In genomic region chr11:95487391-95487790, GRCh38 we compare ENCODE assay signal across 9 cellular contexts.
A peak's percentile ranks its signal among the peaks of the same experiment; 100 is the strongest.
DNase-seq lines count a peak whose midpoint lies in the region; ATAC-seq and TF ChIP-seq lines count a peak whose summit lies in the region.
"Had no signal": no experiment of that assay in that cellular context is flagged by ENCODE, and none has a peak within 500 bp of the region (broad histone marks: within the 10 kb centered on the region; RNA-seq: fewer than 3 reads in every experiment).

No MANE protein-coding gene starts in this region.

- H3K4me3 Mint-ChIP-seq in activated naive CD4-positive, alpha-beta T cell treated with anti-CD3 and anti-CD28 coated beads, Interleukin-2, amount 10 ng/mL, durations not matched to agents 7 days and 5 days: no peak overlapping the region
- H3K4me3 Mint-ChIP-seq in neural progenitor cell: no peak overlapping the region
- H3K4me3 Mint-ChIP-seq in T-cell: no peak overlapping the region
- no peak overlapping the region for H3K4me3 Mint-ChIP-seq in activated T-helper 2 cell treated with anti-CD3 and anti-CD28 coated beads, Interferon-gamma antibody, Interleukin-2, Interleukin-4, amounts not matched to agents 10 μg/mL and 5 μg/mL and 100 μg/mL, durations not matched to agents 14 hours and 24 hours and 36 hours (ENCODE audit: low read depth)

- H3K9me3 Mint-ChIP-seq in activated naive CD4-positive, alpha-beta T cell treated with anti-CD3 and anti-CD28 coated beads, Interleukin-2, amount 50 U/mL, for 72 hours: peaks cover 0 to 25% of the 10 kb centered on the region in 2 donors
- H3K9me3 Mint-ChIP-seq in activated naive CD4-positive, alpha-beta T cell treated with anti-CD3 and anti-CD28 coated beads, Interleukin-2, amount 10 ng/mL, durations not matched to agents 7 days and 5 days: peaks cover 9% of the 10 kb centered on the region
- H3K9me3 Mint-ChIP-seq in neural progenitor cell (peaks cover 21% of the 10 kb centered on the region), T-cell (peaks cover 4 to 13% (median 6%) of the 10 kb centered on the region in 3 donors)
- H3K9me3 Mint-ChIP-seq in activated T-helper 2 cell treated with anti-CD3 and anti-CD28 coated beads, Interferon-gamma antibody, Interleukin-2, Interleukin-4, amounts not matched to agents 10 μg/mL and 5 μg/mL and 100 μg/mL, durations not matched to agents 14 hours and 24 hours and 36 hours: peaks cover 5% of the 10 kb centered on the region

- CTCF ChIA-PET in activated naive CD4-positive, alpha-beta T cell treated with anti-CD3 and anti-CD28 coated beads, Interleukin-2, amount 10 ng/mL, durations not matched to agents 7 days and 5 days (lab: Charles Lee): no interaction called here
- CTCF ChIA-PET in T-cell (lab: Charles Lee): interaction anchor here in 1 of 2 donors (0.6 kb wide), 1 partner anchor 255 kb away, joined by 3 read pairs; no protein-coding TSS in a partner anchor

- ATAC-seq in activated naive CD4-positive, alpha-beta T cell treated with anti-CD3 and anti-CD28 coated beads, Interleukin-2, amount 50 U/mL, for 72 hours: peak; percentile 80 to 100
- ATAC-seq in GM21717 (IDR thresholded peaks at IDR 0.05; ENCODE audit: unreplicated experiment) (peak; percentile 99), HG03439 (IDR thresholded peaks at IDR 0.05; ENCODE audit: unreplicated experiment) (peak; percentile 99), T-cell (replicated peaks in 1 of 4) (no peak)

- H3K4me1 Mint-ChIP-seq in activated naive CD4-positive, alpha-beta T cell treated with anti-CD3 and anti-CD28 coated beads, Interleukin-2, amount 10 ng/mL, durations not matched to agents 7 days and 5 days: no peaks in the 10 kb centered on the region
- H3K4me1 Mint-ChIP-seq in neural progenitor cell (peaks cover 2% of the 10 kb centered on the region), T-cell (no peaks in the 10 kb centered on the region)
- no peaks in the 10 kb centered on the region for H3K4me1 Mint-ChIP-seq in activated T-helper 2 cell treated with anti-CD3 and anti-CD28 coated beads, Interferon-gamma antibody, Interleukin-2, Interleukin-4, amounts not matched to agents 10 μg/mL and 5 μg/mL and 100 μg/mL, durations not matched to agents 14 hours and 24 hours and 36 hours (ENCODE audit: low read depth)

- H3K9ac ChIP-seq in neural progenitor cell: no peak overlapping the region
- H3K9ac ChIP-seq: BLaER1 treated with 17β-estradiol and CSF1 and Interleukin-3, amounts not matched to agents 10 nM and 100 nM had no signal

- POLR2A ChIA-PET in T-cell (lab: Charles Lee): interaction anchor here in 1 of 2 donors (0.6 kb wide), 1 partner anchor 808 kb away, joined by 6 read pairs; no protein-coding TSS in a partner anchor

- intact Hi-C loops in activated T-helper 2 cell treated with anti-CD3 and anti-CD28 coated beads, Interferon-gamma antibody, Interleukin-2, Interleukin-4, amounts not matched to agents 10 μg/mL and 5 μg/mL and 100 μg/mL, durations not matched to agents 14 hours and 24 hours and 36 hours (cut with micrococcal nuclease): no loop called here

- no peaks in the 10 kb centered on the region for H3K27me3 ChIP-seq in neural progenitor cell
- H3K27me3 ChIP-seq: BLaER1 treated with 17β-estradiol and CSF1 and Interleukin-3, amounts not matched to agents 10 nM and 100 nM had no signal

- H2AFZ ChIP-seq in neural progenitor cell (replicated peaks): peak overlapping the region; percentile 42

- no peaks in the 10 kb centered on the region for H3K36me3 Mint-ChIP-seq in activated naive CD4-positive, alpha-beta T cell treated with anti-CD3 and anti-CD28 coated beads, Interleukin-2, amount 50 U/mL, for 72 hours
- peaks cover 1% of the 10 kb centered on the region for H3K36me3 Mint-ChIP-seq in activated naive CD4-positive, alpha-beta T cell treated with anti-CD3 and anti-CD28 coated beads, Interleukin-2, amount 10 ng/mL, durations not matched to agents 7 days and 5 days
- H3K36me3 Mint-ChIP-seq in neural progenitor cell (no peaks in the 10 kb centered on the region), T-cell (peaks cover 4% of the 10 kb centered on the region)
- no peaks in the 10 kb centered on the region for H3K36me3 Mint-ChIP-seq in activated T-helper 2 cell treated with anti-CD3 and anti-CD28 coated beads, Interferon-gamma antibody, Interleukin-2, Interleukin-4, amounts not matched to agents 10 μg/mL and 5 μg/mL and 100 μg/mL, durations not matched to agents 14 hours and 24 hours and 36 hours (ENCODE audit: low read depth)

- H3K27ac ChIP-seq in neural progenitor cell: no peak overlapping the region
- H3K27ac ChIP-seq: BLaER1 treated with 17β-estradiol and CSF1 and Interleukin-3, amounts not matched to agents 10 nM and 100 nM had no signal

- no peaks in the 10 kb centered on the region for H4K20me1 ChIP-seq in neural progenitor cell (ENCODE audit: low read depth)
- H4K20me1 ChIP-seq: BLaER1 treated with 17β-estradiol and CSF1 and Interleukin-3, amounts not matched to agents 10 nM and 100 nM had no signal

- peak in 1 of 2 donors; percentile 11 for DNase-seq in activated naive CD4-positive, alpha-beta T cell treated with anti-CD3 and anti-CD28 coated beads, Interleukin-2, amount 50 U/mL, for 72 hours (ENCODE audit: low spot score in 2 of 2)
- DNase-seq in activated naive CD4-positive, alpha-beta T cell treated with anti-CD3 and anti-CD28 coated beads, Interleukin-2, amount 10 ng/mL, durations not matched to agents 7 days and 5 days: no peak
- DNase-seq in neural progenitor cell (ENCODE audit: low spot score) (no peak), NCI-H128 (lab: John Stamatoyannopoulos, UW; ENCODE audit: unreplicated experiment) (no peak), T-cell (no peak)
- DNase-seq in activated T-helper 2 cell treated with anti-CD3 and anti-CD28 coated beads, Interferon-gamma antibody, Interleukin-2, Interleukin-4, amounts not matched to agents 10 μg/mL and 5 μg/mL and 100 μg/mL, durations not matched to agents 14 hours and 24 hours and 36 hours (ENCODE audit: low spot score): no peak

- H3K27me3 Mint-ChIP-seq in activated naive CD4-positive, alpha-beta T cell treated with anti-CD3 and anti-CD28 coated beads, Interleukin-2, amount 10 ng/mL, durations not matched to agents 7 days and 5 days: peaks cover 7% of the 10 kb centered on the region
- H3K27me3 Mint-ChIP-seq in neural progenitor cell (ENCODE audit: insufficient read depth, low read depth) (no peaks in the 10 kb centered on the region), T-cell (no peaks in the 10 kb centered on the region)
- no peaks in the 10 kb centered on the region for H3K27me3 Mint-ChIP-seq in activated T-helper 2 cell treated with anti-CD3 and anti-CD28 coated beads, Interferon-gamma antibody, Interleukin-2, Interleukin-4, amounts not matched to agents 10 μg/mL and 5 μg/mL and 100 μg/mL, durations not matched to agents 14 hours and 24 hours and 36 hours (ENCODE audit: low read depth)

- H3K27ac Mint-ChIP-seq in activated naive CD4-positive, alpha-beta T cell treated with anti-CD3 and anti-CD28 coated beads, Interleukin-2, amount 50 U/mL, for 72 hours: no peak overlapping the region
- no peak overlapping the region for H3K27ac Mint-ChIP-seq in activated naive CD4-positive, alpha-beta T cell treated with anti-CD3 and anti-CD28 coated beads, Interleukin-2, amount 10 ng/mL, durations not matched to agents 7 days and 5 days
- H3K27ac Mint-ChIP-seq in neural progenitor cell (peak overlapping the region; percentile 15), T-cell (no peak overlapping the region)
- H3K27ac Mint-ChIP-seq in activated T-helper 2 cell treated with anti-CD3 and anti-CD28 coated beads, Interferon-gamma antibody, Interleukin-2, Interleukin-4, amounts not matched to agents 10 μg/mL and 5 μg/mL and 100 μg/mL, durations not matched to agents 14 hours and 24 hours and 36 hours: no peak overlapping the region

- H3K9me3 ChIP-seq in neural progenitor cell (ENCODE audit: low read depth): no peaks in the 10 kb centered on the region

- H3K36me3 ChIP-seq in neural progenitor cell: no peaks in the 10 kb centered on the region
- H3K36me3 ChIP-seq: BLaER1 treated with 17β-estradiol and CSF1 and Interleukin-3, amounts not matched to agents 10 nM and 100 nM had no signal

- no peak for TF ChIP-seq CTCF in neural progenitor cell (IDR thresholded peaks at IDR 0.05)

- H3K79me2 ChIP-seq in neural progenitor cell (ENCODE audit: low read depth): no peaks in the 10 kb centered on the region

- peak overlapping the region; percentile 40 for H3K4me2 ChIP-seq in neural progenitor cell
- H3K4me2 ChIP-seq: BLaER1 treated with 17β-estradiol and CSF1 and Interleukin-3, amounts not matched to agents 10 nM and 100 nM had no signal

- H3K4me3 ChIP-seq in neural progenitor cell: no peak overlapping the region
- H3K4me3 ChIP-seq: BLaER1 treated with 17β-estradiol and CSF1 and Interleukin-3, amounts not matched to agents 10 nM and 100 nM had no signal

- peaks cover 9% of the 10 kb centered on the region for H3F3A ChIP-seq in neural progenitor cell (ENCODE audit: low read depth)

- peaks cover 13% of the 10 kb centered on the region for H3K4me1 ChIP-seq in neural progenitor cell
- H3K4me1 ChIP-seq: BLaER1 treated with 17β-estradiol and CSF1 and Interleukin-3, amounts not matched to agents 10 nM and 100 nM had no signal

Comparison
In these comparisons a context has a peak if more than half of its experiments do, and no peak if none do; other contexts are left out.
1. ATAC-seq: peak in activated naive CD4-positive, alpha-beta T cell treated with anti-CD3 and anti-CD28 coated beads, Interleukin-2, amount 50 U/mL, for 72 hours (2 of 2), GM21717 (single experiment) and HG03439 (single experiment); none in T-cell (0 of 4).